ENCODE assay signal across 15 cellular contexts in genomic region chr2:45974056-45974455, GRCh38.
DNase-seq lines count a peak whose midpoint lies in the region; ATAC-seq, FAIRE-seq and TF ChIP-seq lines count a peak whose summit lies in the region.
"Had no signal": no experiment of that assay in that cellular context is flagged by ENCODE, and none has a peak within 500 bp of the region (broad histone marks: within the 10 kb centered on the region; RNA-seq: fewer than 3 reads in every experiment).

No MANE protein-coding gene starts in this region.

- ATAC-seq in GM19395 (IDR thresholded peaks at IDR 0.05; ENCODE audit: unreplicated experiment) (peak; percentile 81), HG02759 (IDR thresholded peaks at IDR 0.05; ENCODE audit: unreplicated experiment) (peak; percentile 81), HG03439 (IDR thresholded peaks at IDR 0.05; ENCODE audit: unreplicated experiment) (peak; percentile 77), HepG2 (no peak)
- ATAC-seq: activated T-cell treated with anti-CD3 and anti-CD28 coated beads, Interleukin-2, amount 50 U/mL, for 4 hours; left ventricle myocardium superior had no signal

- no peak overlapping the region for H3K4me2 ChIP-seq in HepG2 (ENCODE audit: low read depth, low read length)

- no peaks in the 10 kb centered on the region for H4K20me1 ChIP-seq in HepG2 (ENCODE audit: insufficient read depth, low read length)

- no peak for TF ChIP-seq RAD21 in HepG2 (CRISPR knock-in tag; IDR thresholded peaks at IDR 0.05)

- TF ChIP-seq POLR2A in uterus (IDR thresholded peaks at IDR 0.05) (no peak), vagina (IDR thresholded peaks at IDR 0.05) (no peak), HepG2 (IDR thresholded peaks at IDR 0.05; ENCODE audit: insufficient read depth in 1 of 2, low read depth in 2 of 2, low read length in 2 of 2) (no peak)

- no peaks in the 10 kb centered on the region for H3K79me2 ChIP-seq in HepG2 (ENCODE audit: insufficient read depth, low read length)

- WGBS in HepG2 (ENCODE audit: low lambda C conversion rate): 74% methylated on average over 4 of the region's 4 CpGs

- POLR2A ChIA-PET in HepG2 (lab: Yijun Ruan, JAX): no interaction called here

- TF ChIP-seq EP300 in HepG2 (IDR thresholded peaks at IDR 0.05; ENCODE audit: low read depth in 2 of 2, low read length in 2 of 2) (no peak), HepG2 (CRISPR knock-in tag; IDR thresholded peaks at IDR 0.05; ENCODE audit: borderline replicate concordance) (no peak)

- no peak overlapping the region for H3K4me3 ChIP-seq in uterus
- no peak overlapping the region for H3K4me3 ChIP-seq in vagina
- H3K4me3 ChIP-seq in HepG2 (replicated peaks in 1 of 3; ENCODE audit: insufficient read depth in 1 of 3, low read depth in 2 of 3, low read length in 3 of 3): no peak overlapping the region
- H3K4me3 ChIP-seq: heart left ventricle had no signal

- TF ChIP-seq CTCF in GM13977 (IDR thresholded peaks at IDR 0.05; ENCODE audit: extremely low read depth, insufficient read depth, missing control alignments): no peak
- TF ChIP-seq CTCF in uterus (IDR thresholded peaks at IDR 0.05): no peak
- no peak for TF ChIP-seq CTCF in vagina (IDR thresholded peaks at IDR 0.05)
- no peak for TF ChIP-seq CTCF in HepG2 (CRISPR knock-in tag; IDR thresholded peaks at IDR 0.05)

- H2AFZ ChIP-seq in HepG2 (ENCODE audit: low read length): no peak overlapping the region

- no peaks in the 10 kb centered on the region for H3K9me3 ChIP-seq in uterus
- no peaks in the 10 kb centered on the region for H3K9me3 ChIP-seq in vagina
- H3K9me3 ChIP-seq in HepG2 (ENCODE audit: low read length): no peaks in the 10 kb centered on the region
- H3K9me3 ChIP-seq: heart left ventricle had no signal

- in situ Hi-C loops in GM13977 (cut with MboI; ENCODE audit: low pct_unique_long_range_greater_than_20kb, low sequenced_read_pairs, unreplicated experiment): no loop called here
- in situ Hi-C loops in HepG2 (cut with HindIII; ENCODE audit: extremely low pct_ligation_motif_present, low pct_unique_long_range_greater_than_20kb): no loop called here

- H3K4me1 ChIP-seq in uterus (peaks cover 0 to under 1% of the 10 kb centered on the region in 2 donors), vagina (no peaks in the 10 kb centered on the region), HepG2 (ENCODE audit: insufficient read depth, low read length) (0 out of 2 replicates have a peak, but pooled peaks cover 5% of the 10 kb centered on the region)

- H3K36me3 ChIP-seq in uterus (no peaks in the 10 kb centered on the region), vagina (no peaks in the 10 kb centered on the region), HepG2 (replicated peaks in 1 of 2; ENCODE audit: control insufficient read depth in 1 of 2, insufficient read depth in 2 of 2, low read length in 2 of 2) (no peaks in the 10 kb centered on the region)

- intact Hi-C loops in uterus (cut with DNase I; ENCODE audit: low total_unique reads): no loop called here
- intact Hi-C loops in vagina (cut with DNase I): no loop called here
- intact Hi-C loops in HepG2 (cut with micrococcal nuclease; ENCODE audit: unreplicated experiment): no loop called here

- no peak for FAIRE-seq in HepG2 (lab: Jason Lieb, UNC)
- FAIRE-seq: endometrium had no signal

- no TSS peak for BruUV-seq in HepG2 (replicated peaks; lab: Mats Ljungman, UMichigan)

- no peak overlapping the region for H3K9ac ChIP-seq in HepG2 (ENCODE audit: insufficient read depth, low read depth, low read length)

- H3K27ac ChIP-seq in uterus (no peak overlapping the region), vagina (no peak overlapping the region), HepG2 (ENCODE audit: extremely low read length, insufficient read depth, low read length) (no peak overlapping the region)
- H3K27ac ChIP-seq: heart left ventricle had no signal

- CTCF ChIA-PET in HepG2 (lab: Yijun Ruan, JAX; ENCODE audit: low intra/inter-chr PET ratio, low total read pairs): no interaction called here

- no peaks in the 10 kb centered on the region for H3K27me3 ChIP-seq in uterus
- H3K27me3 ChIP-seq in vagina: no peaks in the 10 kb centered on the region
- H3K27me3 ChIP-seq in HepG2 (ENCODE audit: control insufficient read depth in 1 of 2, insufficient read depth in 2 of 2, low read length in 2 of 2): no peaks in the 10 kb centered on the region
- H3K27me3 ChIP-seq: heart left ventricle had no signal

- DNase-seq in GM13977 (ENCODE audit: low spot score) (peak; percentile 65), uterus (no peak), vagina (ENCODE audit: extremely low spot score in 2 of 2) (no peak), HepG2 (ENCODE audit: low spot score) (no peak), NCI-H1092 (lab: John Stamatoyannopoulos, UW) (no peak)
- DNase-seq: activated T-cell treated with anti-CD3 and anti-CD28 coated beads, Interleukin-2, amount 50 U/mL, for 4 hours; DMS153; heart left ventricle; left ventricle myocardium superior; nucleus accumbens; stimulated activated CD4-positive, alpha-beta T cell treated with anti-CD3 and anti-CD28 coated beads, Interleukin-12 subunit alpha, Interleukin-12 subunit beta, amount 100 ng/mL, for 4 hours had no signal

TF ChIP-seq in HepG2, 621 proteins besides CTCF, POLR2A, EP300 and RAD21:
- TF ChIP-seq ZNF597 (CRISPR knock-in tag; IDR thresholded peaks at IDR 0.05): no peak
- TF ChIP-seq NCOR1 (IDR thresholded peaks at IDR 0.05; ENCODE audit: borderline replicate concordance, low read length): no peak
- TF ChIP-seq MYC (CRISPR knock-in tag; IDR thresholded peaks at IDR 0.05; ENCODE audit: borderline replicate concordance): no peak
- TF ChIP-seq XRCC5 (optimal IDR thresholded peaks at IDR 0.05; ENCODE audit: low read length): no peak
- no peak for TF ChIP-seq ATM (IDR thresholded peaks at IDR 0.05; ENCODE audit: borderline replicate concordance)
- no peak for TF ChIP-seq ZBTB26 (CRISPR knock-in tag; IDR thresholded peaks at IDR 0.05; ENCODE audit: borderline replicate concordance)
- no peak for TF ChIP-seq TFDP1 (CRISPR knock-in tag; IDR thresholded peaks at IDR 0.05; ENCODE audit: borderline replicate concordance)
- TF ChIP-seq ZNF432 (CRISPR knock-in tag; IDR thresholded peaks at IDR 0.05; ENCODE audit: borderline replicate concordance): no peak
- TF ChIP-seq ZNF235 (CRISPR knock-in tag; IDR thresholded peaks at IDR 0.05; ENCODE audit: borderline replicate concordance): no peak
- TF ChIP-seq CBX1 (IDR thresholded peaks at IDR 0.05; ENCODE audit: low read depth): no peak
- TF ChIP-seq PLSCR1 (CRISPR knock-in tag; IDR thresholded peaks at IDR 0.05; ENCODE audit: borderline replicate concordance): no peak
